10 cellular contexts compared by ENCODE assay signal in the genomic region with DNA sequence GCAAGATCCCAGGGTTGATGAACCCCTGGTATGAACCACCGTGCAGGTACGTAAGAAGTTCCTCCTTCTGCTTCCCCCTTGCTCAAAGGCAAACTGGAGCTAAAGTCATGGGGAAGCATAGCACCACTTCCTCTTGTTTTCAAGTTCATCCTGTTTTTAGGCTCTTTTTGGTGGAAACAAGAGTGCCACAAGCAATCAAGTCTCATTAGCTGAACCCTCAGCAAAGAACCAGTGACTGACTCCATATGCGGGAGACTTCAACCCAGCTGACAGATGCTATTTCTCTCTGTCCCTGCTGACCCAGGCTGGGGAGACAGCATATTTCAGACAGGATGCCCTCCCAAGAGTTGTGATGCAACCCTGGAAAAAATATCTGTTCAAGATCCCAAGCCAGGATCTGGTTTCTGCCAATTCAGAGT. TPM values are rescaled to one million over a fixed set of nuclear protein-coding genes. Genes with fewer than 3 reads are reported as not detected.
DNase-seq lines count a peak whose midpoint lies in the region; FAIRE-seq and TF ChIP-seq lines count a peak whose summit lies in the region.
"Had no signal": no experiment of that assay in that cellular context is flagged by ENCODE, and none has a peak within 500 bp of the region (broad histone marks: within the 10 kb centered on the region; RNA-seq: fewer than 3 reads in every experiment).

No MANE protein-coding gene starts in this region.

- no peaks in the 10 kb centered on the region for H3K9me3 ChIP-seq in skeletal muscle tissue (ENCODE audit: control insufficient read depth in 3 of 3, low read length in 3 of 3)
- H3K9me3 ChIP-seq: SJSA1 had no signal

- no peaks in the 10 kb centered on the region for H3K27me3 ChIP-seq in skeletal muscle tissue (ENCODE audit: control insufficient read depth in 3 of 3, insufficient read depth in 3 of 3, low read length in 3 of 3)
- H3K27me3 ChIP-seq: SJSA1 had no signal

- peak; percentile 45 for FAIRE-seq in GM12891 (lab: Jason Lieb, UNC)

- TF ChIP-seq POLR2A in GM12891 (IDR thresholded peaks at IDR 0.05; ENCODE audit: low read depth, low read length), result no peak
- no peak for TF ChIP-seq POLR2A in erythroblast (IDR thresholded peaks at IDR 0.05; ENCODE audit: low read length)

- H3K36me3 ChIP-seq in skeletal muscle tissue (ENCODE audit: control insufficient read depth in 3 of 3, insufficient read depth in 3 of 3, low read length in 3 of 3), result no peaks in the 10 kb centered on the region
- H3K36me3 ChIP-seq: SJSA1 had no signal

- H3K27ac ChIP-seq in skeletal muscle tissue (ENCODE audit: low read depth, low read length), result peak overlapping the region; percentile 82
- H3K27ac ChIP-seq: SJSA1 had no signal

- H3K4me3 ChIP-seq in skeletal muscle tissue (ENCODE audit: low read length in 3 of 3), result peak overlapping the region; percentile 42 to 62 (median 49)
- H3K4me3 ChIP-seq: SJSA1 had no signal

- intact Hi-C loops in cardiac septum (cut with DNase I), result no loop called here

- H3K4me1 ChIP-seq in skeletal muscle tissue (ENCODE audit: control insufficient read depth in 3 of 3, insufficient read depth in 3 of 3, low read length in 3 of 3), result peaks cover 9 to 18% (median 15%) of the 10 kb centered on the region in 3 donors
- H3K4me1 ChIP-seq: SJSA1 had no signal

- DNase-seq in GM12891 (ENCODE audit: insufficient read length, low spot score) (no peak), NCI-H748 treated with DMSO at 0.1 percent for 48 hours (lab: John Stamatoyannopoulos, UW) (peak; percentile 33), cardiac septum (ENCODE audit: low spot score) (peak; percentile 58), COLO829 (ENCODE audit: low spot score) (no peak), NCI-H774 (lab: John Stamatoyannopoulos, UW) (no peak), erythroblast (lab: John Stamatoyannopoulos, UW) (no peak)
- DNase-seq: activated CD8-positive, alpha-beta memory T cell treated with anti-CD3 and anti-CD28 coated beads for 24 hours; NCI-H1092 treated with DMSO at 0.1 percent for 48 hours had no signal

- peak overlapping the region; percentile 34 to 76 (median 63) for H3K9ac ChIP-seq in skeletal muscle tissue (ENCODE audit: low read depth in 1 of 3, low read length in 3 of 3)

TF ChIP-seq in GM12891, 5 proteins besides CTCF, POLR2A, EP300 and RAD21:
- TF ChIP-seq POLR2AphosphoS5 (IDR thresholded peaks at IDR 0.05; ENCODE audit: low read depth, low read length) (no peak), SPI1 (IDR thresholded peaks at IDR 0.05; ENCODE audit: low read depth, low read length) (peak; percentile 51)

RNA-seq across cellular contexts. Expression of a gene that starts 47.7 kb away (rescaled TPM):
- 25.4 TPM for polyA plus RNA-seq in GM12891 (2012; ENCODE audit: low read depth, missing spikeins)
- 25.9 TPM for total RNA-seq in cardiac septum
- 39.1 TPM for total RNA-seq in skeletal muscle tissue

Comparison
In these comparisons a context has a peak if more than half of its experiments do, and no peak if none do; other contexts are left out.
1. DNase-seq: peak in NCI-H748 treated with DMSO at 0.1 percent for 48 hours (single experiment) and cardiac septum (single experiment); none in GM12891 (single experiment), COLO829 (single experiment), NCI-H774 (single experiment) and erythroblast (0 of 2).